8 cellular contexts compared by ENCODE assay signal in the genomic region with DNA sequence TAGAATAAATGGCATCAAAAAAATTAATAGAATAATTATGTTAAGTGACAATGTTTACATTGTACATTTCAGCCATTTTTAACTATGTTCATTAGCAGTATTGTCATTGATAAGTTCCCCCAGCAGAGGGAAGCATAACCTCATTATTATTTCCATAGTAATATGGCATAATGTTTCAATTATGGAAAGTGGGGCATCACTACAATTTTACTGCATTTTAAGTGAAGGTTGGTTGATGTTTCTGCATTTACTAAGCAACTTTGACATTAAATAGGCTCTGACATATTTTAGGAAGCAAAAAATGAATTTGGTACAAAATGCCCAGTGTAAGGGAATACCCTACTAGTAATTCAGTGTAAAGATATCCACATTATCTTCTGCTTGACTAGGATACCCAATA.
DNase-seq lines count a peak whose midpoint lies in the region; ATAC-seq and TF ChIP-seq lines count a peak whose summit lies in the region.

No MANE protein-coding gene starts in this region.

- no peaks in the 10 kb centered on the region for H3K27me3 Mint-ChIP-seq in naive thymus-derived CD4-positive, alpha-beta T cell

- TF ChIP-seq CTCF in DND-41 (IDR thresholded peaks at IDR 0.05; ENCODE audit: borderline replicate concordance, extremely low read depth, low read length, poor library complexity, severe bottlenecking) = peak; percentile 81

- H3K9me3 Mint-ChIP-seq in naive thymus-derived CD4-positive, alpha-beta T cell = no peaks in the 10 kb centered on the region

- no peaks in the 10 kb centered on the region for H3K36me3 ChIP-seq in DND-41 (ENCODE audit: insufficient read depth, low read length)
- no peaks in the 10 kb centered on the region for H3K36me3 ChIP-seq in naive thymus-derived CD4-positive, alpha-beta T cell (ENCODE audit: control insufficient read depth in 2 of 3, insufficient read depth in 3 of 3, low read length in 3 of 3)

- no peak overlapping the region for H2AFZ ChIP-seq in DND-41 (ENCODE audit: low read depth, low read length)

- no peak for DNase-seq in DND-41
- DNase-seq in NCI-H748 treated with DMSO at 0.1 percent for 48 hours (lab: John Stamatoyannopoulos, UW) = peak; percentile 12
- peak; percentile 37 for DNase-seq in dedifferentiated amniotic fluid mesenchymal stem cell (ENCODE audit: extremely low spot score)
- peak in 7 of 9 donors; percentile 10 to 67 (median 56) for DNase-seq in naive thymus-derived CD4-positive, alpha-beta T cell
- no peak for DNase-seq in NK-92 (lab: John Stamatoyannopoulos, UW; ENCODE audit: unreplicated experiment)
- DNase-seq in GM19238 (ENCODE audit: insufficient read length, low spot score) = no peak

- H3K27me3 ChIP-seq in DND-41 (ENCODE audit: insufficient read depth, low read length, poor library complexity) = no peaks in the 10 kb centered on the region
- no peaks in the 10 kb centered on the region for H3K27me3 ChIP-seq in naive thymus-derived CD4-positive, alpha-beta T cell (ENCODE audit: control insufficient read depth in 2 of 2, insufficient read depth in 2 of 2, low read length in 2 of 2)

- H3K9me3 ChIP-seq in DND-41 (ENCODE audit: insufficient read depth, low read length, severe bottlenecking) = no peaks in the 10 kb centered on the region
- H3K9me3 ChIP-seq in naive thymus-derived CD4-positive, alpha-beta T cell (ENCODE audit: control insufficient read depth in 2 of 3, low read length in 3 of 3) = no peaks in the 10 kb centered on the region

- H3K4me3 Mint-ChIP-seq in naive thymus-derived CD4-positive, alpha-beta T cell = no peak overlapping the region

- H3K36me3 Mint-ChIP-seq in naive thymus-derived CD4-positive, alpha-beta T cell = no peaks in the 10 kb centered on the region

- no peak overlapping the region for H3K27ac ChIP-seq in DND-41 (ENCODE audit: low read length)
- no peak overlapping the region for H3K27ac ChIP-seq in naive thymus-derived CD4-positive, alpha-beta T cell (ENCODE audit: low read depth, low read length)

- no peak overlapping the region for H3K4me2 ChIP-seq in DND-41 (ENCODE audit: insufficient read depth, low read length)

- H3K79me2 ChIP-seq in DND-41 (ENCODE audit: insufficient read depth, low read length) = no peaks in the 10 kb centered on the region

- ATAC-seq in DND-41 (ENCODE audit: insufficient read depth, low read depth) = peak; percentile 82
- ATAC-seq in GM19395 (IDR thresholded peaks at IDR 0.05; ENCODE audit: unreplicated experiment) = peak; percentile 94
- peak; percentile 86 for ATAC-seq in HG03196 (IDR thresholded peaks at IDR 0.05; ENCODE audit: unreplicated experiment)
- ATAC-seq in naive thymus-derived CD4-positive, alpha-beta T cell = peak; percentile 69

- CTCF ChIA-PET in naive thymus-derived CD4-positive, alpha-beta T cell (lab: Charles Lee) = interaction anchor here (0.5 to 1.7 kb wide), 4 partner anchors 13 to 1960 kb away, joined by 3 to 5 read pairs (median 4); no protein-coding TSS in a partner anchor

- peaks cover 0 to 1% (median 0%) of the 10 kb centered on the region in 7 donors for H3K4me1 Mint-ChIP-seq in naive thymus-derived CD4-positive, alpha-beta T cell

- H3K4me1 ChIP-seq in DND-41 (ENCODE audit: insufficient read depth, low read length) = no peaks in the 10 kb centered on the region
- no peaks in the 10 kb centered on the region for H3K4me1 ChIP-seq in naive thymus-derived CD4-positive, alpha-beta T cell (ENCODE audit: control insufficient read depth in 2 of 2, insufficient read depth in 2 of 2, low read length in 2 of 2)

- no peak overlapping the region for H3K27ac Mint-ChIP-seq in naive thymus-derived CD4-positive, alpha-beta T cell

- no peaks in the 10 kb centered on the region for H4K20me1 ChIP-seq in DND-41 (ENCODE audit: insufficient read depth, low read length)

- POLR2A ChIA-PET in naive thymus-derived CD4-positive, alpha-beta T cell (lab: Charles Lee) = no interaction called here

- no peak overlapping the region for H3K4me3 ChIP-seq in DND-41 (ENCODE audit: low read depth in 1 of 2, low read length in 2 of 2)
- no peak overlapping the region for H3K4me3 ChIP-seq in naive thymus-derived CD4-positive, alpha-beta T cell (ENCODE audit: low read length)

- intact Hi-C loops in naive thymus-derived CD4-positive, alpha-beta T cell (cut with micrococcal nuclease) = loop anchor here (1.0 to 5.0 kb wide), 5 partner anchors 40 to 1047 kb away; no protein-coding TSS in a partner anchor

- H3K9ac ChIP-seq in DND-41 (ENCODE audit: low read depth, low read length) = no peak overlapping the region

Comparison
In these comparisons a context has a peak if more than half of its experiments do, and no peak if none do; other contexts are left out.
1. DNase-seq: peak in NCI-H748 treated with DMSO at 0.1 percent for 48 hours (single experiment), dedifferentiated amniotic fluid mesenchymal stem cell (single experiment) and naive thymus-derived CD4-positive, alpha-beta T cell (7 of 9); none in DND-41 (single experiment), NK-92 (single experiment) and GM19238 (single experiment).
2. Peak in every context shown above with its lines, with median percentiles within 50 percentile points of each other: ATAC-seq.